Comparison of ENCODE assay signal across 8 cellular contexts in the genomic region with DNA sequence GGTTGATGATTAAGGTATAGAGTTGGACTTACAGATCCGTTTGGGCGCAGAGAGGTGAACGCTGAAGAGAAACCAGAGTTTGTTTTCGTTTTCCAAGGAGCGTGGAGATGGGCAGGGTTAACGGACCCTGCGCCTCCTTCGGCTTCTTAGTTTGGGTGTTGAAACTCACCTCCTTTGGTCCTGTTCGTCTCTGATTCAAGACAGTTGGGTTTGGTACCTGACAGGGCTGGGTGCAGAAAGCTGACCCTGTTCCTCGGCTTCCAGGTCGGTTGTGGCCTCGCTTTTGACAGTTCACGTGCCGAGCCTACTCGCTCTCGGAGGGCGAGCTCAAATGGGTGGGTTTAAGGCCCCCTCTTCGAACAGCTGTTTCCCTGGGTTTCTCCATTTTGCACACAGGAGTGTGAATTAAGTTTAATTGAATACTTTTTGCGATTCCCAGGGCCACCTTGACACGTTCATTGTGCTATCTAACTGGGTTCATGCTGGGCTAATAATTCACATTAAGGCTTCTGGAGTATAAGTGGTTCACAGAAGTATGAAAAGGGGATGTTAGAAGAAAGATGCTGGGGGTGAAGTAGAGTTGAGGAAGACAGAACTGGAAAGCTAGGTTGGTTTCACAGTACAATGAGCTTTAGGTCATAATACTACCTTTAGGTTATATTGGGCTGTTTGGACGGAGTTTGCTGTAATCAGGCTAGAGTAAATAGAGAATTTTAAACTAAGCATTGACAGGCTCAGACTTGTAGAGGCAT. TPM values are rescaled to one million over a fixed set of nuclear protein-coding genes. Genes with fewer than 3 reads are reported as not detected.
DNase-seq lines count a peak whose midpoint lies in the region; ATAC-seq, FAIRE-seq and TF ChIP-seq lines count a peak whose summit lies in the region.

No MANE protein-coding gene starts in this region.

- peak overlapping the region; percentile 94 for H3K4me2 ChIP-seq in SU-DHL-6 (ENCODE audit: low read depth, low read length, poor library complexity, severe bottlenecking)

- TF ChIP-seq CTCF in SU-DHL-6 (IDR thresholded peaks at IDR 0.05; ENCODE audit: insufficient read depth, low read length, poor library complexity, severe bottlenecking) (no peak), fibroblast of the aortic adventitia (IDR thresholded peaks at IDR 0.05; ENCODE audit: insufficient read depth, low read length) (no peak)

- FAIRE-seq in GM12891 (lab: Jason Lieb, UNC) = no peak

- H4K20me1 ChIP-seq in SU-DHL-6 (ENCODE audit: low read depth, low read length) = peaks cover 19% of the 10 kb centered on the region; the same call in 1 of the 2 replicates

- peak; percentile 29 for DNase-seq in NCI-H146 (lab: John Stamatoyannopoulos, UW)
- no peak for DNase-seq in NCI-H146 treated with DMSO at 0.1 percent for 48 hours (lab: John Stamatoyannopoulos, UW; ENCODE audit: unreplicated experiment)
- no peak for DNase-seq in fibroblast of the aortic adventitia (ENCODE audit: low read depth)
- no peak for DNase-seq in mesenteric fat pad (ENCODE audit: low spot score)
- DNase-seq in GM12891 (ENCODE audit: insufficient read length, low spot score) = no peak

- peak; percentile 0 for ATAC-seq in HG02588 (IDR thresholded peaks at IDR 0.05; ENCODE audit: unreplicated experiment)

- H3K9ac ChIP-seq in SU-DHL-6 (ENCODE audit: low read length) (peak overlapping the region; percentile 81), rectal smooth muscle tissue (ENCODE audit: low read length) (peak overlapping the region; percentile 83)

- no peak for TF ChIP-seq POLR2A in GM12891 (IDR thresholded peaks at IDR 0.05; ENCODE audit: low read depth, low read length)

- H3K36me3 ChIP-seq in SU-DHL-6 (ENCODE audit: low read length) (peaks cover 8% of the 10 kb centered on the region; the same call in 1 of the 2 replicates), rectal smooth muscle tissue (ENCODE audit: control insufficient read depth, insufficient read depth, low read length) (no peaks in the 10 kb centered on the region)

- peaks cover 9% of the 10 kb centered on the region; the same call in 1 of the 2 replicates for H3F3A ChIP-seq in SU-DHL-6 (ENCODE audit: insufficient read depth)

- H2AFZ ChIP-seq in SU-DHL-6 (ENCODE audit: low read depth, low read length, severe bottlenecking) = peak overlapping the region; percentile 62

- H3K27me3 ChIP-seq in SU-DHL-6 (ENCODE audit: low read length) (no peaks in the 10 kb centered on the region), rectal smooth muscle tissue (ENCODE audit: control insufficient read depth, insufficient read depth, low read length) (no peaks in the 10 kb centered on the region)

- H3K4me1 ChIP-seq in rectal smooth muscle tissue (ENCODE audit: control insufficient read depth, insufficient read depth, low read length) = peaks cover 11% of the 10 kb centered on the region

- no peaks in the 10 kb centered on the region for H3K9me3 ChIP-seq in SU-DHL-6 (ENCODE audit: insufficient read depth, low read length)

- peaks cover 75% of the 10 kb centered on the region for H3K79me2 ChIP-seq in SU-DHL-6 (ENCODE audit: insufficient read depth, low read length)

- H3K4me3 ChIP-seq in SU-DHL-6 (ENCODE audit: insufficient read depth, low read length, poor library complexity, severe bottlenecking) (peak overlapping the region; percentile 96), fibroblast of the aortic adventitia (ENCODE audit: low read depth, low read length) (peak overlapping the region; percentile 97), rectal smooth muscle tissue (ENCODE audit: low read length) (peak overlapping the region; percentile 86)

- H3K9me2 ChIP-seq in SU-DHL-6 (replicated peaks; ENCODE audit: insufficient read depth, low read length) = no peaks in the 10 kb centered on the region

- peak overlapping the region; percentile 65 for H3K27ac ChIP-seq in SU-DHL-6 (ENCODE audit: low read depth, low read length)
- peak overlapping the region; percentile 83 for H3K27ac ChIP-seq in rectal smooth muscle tissue (ENCODE audit: low read depth, low read length)

TF ChIP-seq in GM12891, 5 proteins besides CTCF, POLR2A, EP300 and RAD21:
- no peak for TF ChIP-seq TAF1 (IDR thresholded peaks at IDR 0.05; ENCODE audit: low read depth, low read length)
- no peak for TF ChIP-seq PAX5 (IDR thresholded peaks at IDR 0.05; ENCODE audit: insufficient read depth, low read length, severe bottlenecking)
- no peak for TF ChIP-seq POU2F2 (IDR thresholded peaks at IDR 0.05; ENCODE audit: low read depth, low read length)
- no peak for TF ChIP-seq POLR2AphosphoS5 (IDR thresholded peaks at IDR 0.05; ENCODE audit: low read depth, low read length)
- no peak for TF ChIP-seq SPI1 (IDR thresholded peaks at IDR 0.05; ENCODE audit: low read depth, low read length)

RNA-seq across cellular contexts. Expression of gene USPL1, which starts 0.6 kb away (rescaled TPM):
- total RNA-seq in fibroblast of the aortic adventitia (ENCODE audit: low replicate concordance) (17.0 and 20.3 TPM in 2 replicates), mesenteric fat pad (17.1 TPM)
- polyA plus RNA-seq in GM12891 (2012; ENCODE audit: low read depth, missing spikeins) = 5.7 TPM
